24 cellular contexts compared by ENCODE assay signal in genomic region chrX:136275553-136275952, GRCh38. TPM values are rescaled to one million over a fixed set of nuclear protein-coding genes. Genes with fewer than 3 reads are reported as not detected.
"Had no signal": no experiment of that assay in that cellular context is flagged by ENCODE, and none has a peak within 500 bp of the region (broad histone marks: within the 10 kb centered on the region; RNA-seq: fewer than 3 reads in every experiment).

No MANE protein-coding gene starts in this region.

- H3K9me3 ChIP-seq: ovary, psoas muscle, upper lobe of left lung had no signal

- H3K4me1 ChIP-seq: psoas muscle, upper lobe of left lung had no signal

- ATAC-seq: effector memory CD8-positive, alpha-beta T cell; naive thymus-derived CD8-positive, alpha-beta T cell; psoas muscle; right cardiac atrium; stimulated activated naive CD8-positive, alpha-beta T cell treated with anti-CD3 and anti-CD28 coated beads, Interleukin-15, amount 100 ng/mL, for 72 hours had no signal

- H3K27ac ChIP-seq: cardiac muscle cell, epithelial cell of prostate, ovary, psoas muscle, skin epidermis, upper lobe of left lung had no signal

- H3K4me3 ChIP-seq: cardiac muscle cell, ovary, psoas muscle, skin epidermis, upper lobe of left lung had no signal

- H3K27me3 ChIP-seq: cardiac muscle cell, ovary, upper lobe of left lung had no signal

- H3K36me3 ChIP-seq: cardiac muscle cell, ovary, upper lobe of left lung had no signal

- DNase-seq: activated B cell treated with CpG ODN at 0.5 μM for 24 hours; activated CD4-positive, alpha-beta memory T cell treated with anti-CD3 and anti-CD28 coated beads for 36 hours; activated CD4-positive, alpha-beta T cell treated with anti-CD3 and anti-CD28 coated beads for 4 hours; activated T-cell treated with anti-CD3 and anti-CD28 coated beads for 4 hours; effector memory CD8-positive, alpha-beta T cell; head of caudate nucleus; kidney glomerular epithelial cell; mesenchymal stem cell; naive thymus-derived CD8-positive, alpha-beta T cell; ovary; psoas muscle; right cardiac atrium; stimulated activated CD4-positive, alpha-beta T cell treated with anti-CD3 and anti-CD28 coated beads, Interleukin-15, amount 100 ng/mL, for 24 hours; stimulated activated CD4-positive, alpha-beta T cell treated with anti-CD3 and anti-CD28 coated beads, Interleukin-2, amount 100 ng/mL, for 48 hours; stimulated activated naive CD8-positive, alpha-beta T cell treated with anti-CD3 and anti-CD28 coated beads, Interleukin-15, amount 100 ng/mL, for 72 hours; upper lobe of left lung had no signal

RNA-seq across cellular contexts. Expression of gene ADGRG4, which starts 25.2 kb away (rescaled TPM):
- total RNA-seq: activated B cell treated with CpG ODN at 0.5 μM for 24 hours; activated CD4-positive, alpha-beta memory T cell treated with anti-CD3 and anti-CD28 coated beads for 36 hours; activated T-helper 1 cell treated with anti-CD3 and anti-CD28 coated beads, Interleukin-12 subunit alpha, Interleukin-12 subunit beta, Interleukin-2, Interleukin-4 antibody, amounts not matched to agents 30 ng/mL and 10 ng/mL and 1 ng/mL, durations not matched to agents 14 hours and 24 hours and 36 hours; cardiac muscle cell; dermis microvascular lymphatic vessel endothelial cell; frontal cortex; lower leg skin; naive thymus-derived CD8-positive, alpha-beta T cell; right cardiac atrium; temporal lobe had no signal
- polyA plus RNA-seq: cardiac muscle cell; naive thymus-derived CD8-positive, alpha-beta T cell; psoas muscle; right cardiac atrium had no signal
